In genomic region chr20:62040933-62041332, GRCh38 we compare ENCODE assay signal across 29 cellular contexts. TPM values are rescaled to one million over a fixed set of nuclear protein-coding genes. Genes with fewer than 3 reads are reported as not detected.
DNase-seq lines count a peak whose midpoint lies in the region; ATAC-seq, FAIRE-seq and TF ChIP-seq lines count a peak whose summit lies in the region.
"Had no signal": no experiment of that assay in that cellular context is flagged by ENCODE, and none has a peak within 500 bp of the region (broad histone marks: within the 10 kb centered on the region; RNA-seq: fewer than 3 reads in every experiment).

No MANE protein-coding gene starts in this region.

- TF ChIP-seq RAD21 in H1 (IDR thresholded peaks at IDR 0.05 in 1 of 2, conservative IDR thresholded peaks at IDR 0.05 in 1 of 2; ENCODE audit: low read depth in 2 of 2, low read length in 2 of 2): no peak

- no peak overlapping the region for H2BK20ac ChIP-seq in H1 (ENCODE audit: low read length)

- H3K27me3 ChIP-seq in H1 (replicated peaks in 1 of 4; ENCODE audit: control insufficient read depth in 3 of 4, extremely low read depth in 1 of 4, insufficient read depth in 3 of 4, low read length in 3 of 4) (no peaks in the 10 kb centered on the region), trophoblast cell (ENCODE audit: insufficient read depth, low read length) (no peaks in the 10 kb centered on the region)
- H3K27me3 ChIP-seq: BE2C had no signal

- H4K91ac ChIP-seq in H1 (replicated peaks; ENCODE audit: insufficient read length, low read length) (no peak overlapping the region), trophoblast cell (ENCODE audit: low read depth, low read length) (no peak overlapping the region)

- no peak overlapping the region for H2AFZ ChIP-seq in H1 (ENCODE audit: low read length)
- H2AFZ ChIP-seq in trophoblast cell (ENCODE audit: insufficient read depth, low read length, poor library complexity): no peak overlapping the region

- H3K9me3 ChIP-seq in HEK293 (ENCODE audit: control insufficient read depth, insufficient read depth, low read depth, low read length) (no peaks in the 10 kb centered on the region), H1 (ENCODE audit: insufficient read depth in 2 of 2, low read depth in 1 of 2, low read length in 1 of 2) (no peaks in the 10 kb centered on the region), trophoblast cell (ENCODE audit: insufficient read depth, low read depth, low read length) (peaks cover 1% of the 10 kb centered on the region)
- H3K9me3 ChIP-seq: BE2C had no signal

- peaks cover 17% of the 10 kb centered on the region for H3K36me3 Mint-ChIP-seq in activated T-cell treated with anti-CD3 and anti-CD28 coated beads, Interleukin-2, amount 50 U/mL, for 24 hours (ENCODE audit: low read depth)
- peaks cover 9% of the 10 kb centered on the region for H3K36me3 Mint-ChIP-seq in activated T-cell treated with anti-CD3 and anti-CD28 coated beads, Interleukin-2, amount 50 U/mL, for 4 hours (ENCODE audit: insufficient read depth)
- H3K36me3 Mint-ChIP-seq in activated naive CD4-positive, alpha-beta T cell treated with anti-CD3 and anti-CD28 coated beads, Interleukin-2, amount 10 ng/mL, durations not matched to agents 7 days and 5 days: peaks cover 11% of the 10 kb centered on the region
- H3K36me3 Mint-ChIP-seq: IgD-negative memory B cell had no signal

- H3K4me3 ChIP-seq in HEK293 (ENCODE audit: low read depth, low read length): no peak overlapping the region
- no peak overlapping the region for H3K4me3 ChIP-seq in H1 (ENCODE audit: extremely low read depth in 1 of 4, insufficient read depth in 2 of 4, low read depth in 3 of 4, low read length in 4 of 4)
- no peak overlapping the region for H3K4me3 ChIP-seq in trophoblast cell (ENCODE audit: low read depth, low read length)
- H3K4me3 ChIP-seq: SK-N-MC had no signal

- H3K4me3 Mint-ChIP-seq in activated T-cell treated with anti-CD3 and anti-CD28 coated beads, Interleukin-2, amount 50 U/mL, for 24 hours: no peak overlapping the region
- no peak overlapping the region for H3K4me3 Mint-ChIP-seq in activated T-cell treated with anti-CD3 and anti-CD28 coated beads, Interleukin-2, amount 50 U/mL, for 4 hours
- H3K4me3 Mint-ChIP-seq in activated naive CD4-positive, alpha-beta T cell treated with anti-CD3 and anti-CD28 coated beads, Interleukin-2, amount 10 ng/mL, durations not matched to agents 7 days and 5 days: no peak overlapping the region
- H3K4me3 Mint-ChIP-seq: CD14-positive monocyte; CD8-positive, alpha-beta memory T cell; HFFc6 had no signal

- H3K27ac ChIP-seq in HEK293 (ENCODE audit: extremely low read depth, low read depth, low read length): no peak overlapping the region
- H3K27ac ChIP-seq in H1 (ENCODE audit: low read depth, low read length): no peak overlapping the region
- no peak overlapping the region for H3K27ac ChIP-seq in trophoblast cell (ENCODE audit: low read depth, low read length)
- H3K27ac ChIP-seq: 22Rv1, SK-N-MC had no signal

- H3K36me3 ChIP-seq in HEK293 (ENCODE audit: control insufficient read depth in 2 of 2, insufficient read depth in 1 of 2, low read length in 2 of 2): no peaks in the 10 kb centered on the region
- no peaks in the 10 kb centered on the region for H3K36me3 ChIP-seq in H1 (ENCODE audit: control insufficient read depth in 2 of 4, insufficient read depth in 4 of 4, low read length in 3 of 4)
- peaks cover 2 to 6% of the 10 kb centered on the region in 2 experiments for H3K36me3 ChIP-seq in trophoblast cell (ENCODE audit: control insufficient read depth in 1 of 2, insufficient read depth in 2 of 2, low read length in 2 of 2)
- H3K36me3 ChIP-seq: BE2C had no signal

- H3K27me3 Mint-ChIP-seq in activated T-cell treated with anti-CD3 and anti-CD28 coated beads, Interleukin-2, amount 50 U/mL, for 24 hours: no peaks in the 10 kb centered on the region
- H3K27me3 Mint-ChIP-seq in activated T-cell treated with anti-CD3 and anti-CD28 coated beads, Interleukin-2, amount 50 U/mL, for 4 hours (ENCODE audit: low read depth): no peaks in the 10 kb centered on the region
- H3K27me3 Mint-ChIP-seq in activated naive CD4-positive, alpha-beta T cell treated with anti-CD3 and anti-CD28 coated beads, Interleukin-2, amount 10 ng/mL, durations not matched to agents 7 days and 5 days: no peaks in the 10 kb centered on the region
- H3K27me3 Mint-ChIP-seq: CD8-positive, alpha-beta memory T cell; IgD-negative memory B cell had no signal

- H3K79me2 ChIP-seq in H1 (ENCODE audit: control insufficient read depth in 1 of 2, insufficient read depth in 2 of 2, low read length in 2 of 2) (peaks cover 20 to 96% of the 10 kb centered on the region in 2 experiments), trophoblast cell (ENCODE audit: control insufficient read depth, insufficient read depth, low read length, poor library complexity) (peaks cover 26% of the 10 kb centered on the region)

- POLR2A ChIA-PET in HEK293 (lab: Yijun Ruan, JAX): no interaction called here
- POLR2A ChIA-PET in H1 (lab: Charles Lee; ENCODE audit: partially characterized antibody): interaction anchor here (1.2 kb wide), 1 partner anchor 101 kb away, joined by 3 read pairs; no protein-coding TSS in a partner anchor

- no peak for FAIRE-seq in H1 (lab: Jason Lieb, UNC)
- FAIRE-seq: GM12891, GM19239, H54 had no signal

- H3K18ac ChIP-seq in H1 (ENCODE audit: extremely low read depth, low read length) (no peak overlapping the region), trophoblast cell (ENCODE audit: low read length) (no peak overlapping the region)

- CTCF ChIA-PET in HEK293 (lab: Yijun Ruan, JAX): interaction anchor here (1.1 kb wide), 1 partner anchor 30 kb away, joined by 3 read pairs; no protein-coding TSS in a partner anchor
- CTCF ChIA-PET in H1 (lab: Charles Lee; ENCODE audit: partially characterized antibody): interaction anchor here (2.0 to 2.6 kb wide), 3 partner anchors 12 to 20 kb away, joined by 5 to 10 read pairs (median 7); no protein-coding TSS in a partner anchor
- CTCF ChIA-PET in activated naive CD4-positive, alpha-beta T cell treated with anti-CD3 and anti-CD28 coated beads, Interleukin-2, amount 10 ng/mL, durations not matched to agents 7 days and 5 days (lab: Charles Lee): no interaction called here

- H3K23ac ChIP-seq in H1 (ENCODE audit: insufficient read length) (no peak overlapping the region), trophoblast cell (ENCODE audit: low read length) (no peak overlapping the region)

- H2AK5ac ChIP-seq in H1 (ENCODE audit: low read depth, low read length) (no peak overlapping the region), trophoblast cell (ENCODE audit: low read length) (no peak overlapping the region)

- H3K9me3 Mint-ChIP-seq in activated T-cell treated with anti-CD3 and anti-CD28 coated beads, Interleukin-2, amount 50 U/mL, for 24 hours: peaks cover 2% of the 10 kb centered on the region
- no peaks in the 10 kb centered on the region for H3K9me3 Mint-ChIP-seq in activated T-cell treated with anti-CD3 and anti-CD28 coated beads, Interleukin-2, amount 50 U/mL, for 4 hours
- peaks cover 8% of the 10 kb centered on the region for H3K9me3 Mint-ChIP-seq in activated naive CD4-positive, alpha-beta T cell treated with anti-CD3 and anti-CD28 coated beads, Interleukin-2, amount 10 ng/mL, durations not matched to agents 7 days and 5 days
- H3K9me3 Mint-ChIP-seq: CD8-positive, alpha-beta memory T cell; IgD-negative memory B cell had no signal

- no peak overlapping the region for H2BK15ac ChIP-seq in H1 (ENCODE audit: low read length)

- H3K56ac ChIP-seq in H1 (replicated peaks; ENCODE audit: insufficient read length, low read depth, low read length): no peak overlapping the region

- H4K20me1 ChIP-seq in H1 (replicated peaks in 1 of 2; ENCODE audit: control insufficient read depth in 1 of 2, insufficient read depth in 2 of 2, low read length in 2 of 2): peaks cover 28 to 38% of the 10 kb centered on the region in 2 experiments

- H2BK5ac ChIP-seq in H1 (ENCODE audit: low read depth, low read length): 0 out of 2 replicates have a peak overlapping the region, but pooled peaks have one; percentile 35
- no peak overlapping the region for H2BK5ac ChIP-seq in trophoblast cell (ENCODE audit: low read depth, low read length, poor library complexity)

- H3K27ac Mint-ChIP-seq in activated T-cell treated with anti-CD3 and anti-CD28 coated beads, Interleukin-2, amount 50 U/mL, for 24 hours: peak overlapping the region; percentile 33
- no peak overlapping the region for H3K27ac Mint-ChIP-seq in activated naive CD4-positive, alpha-beta T cell treated with anti-CD3 and anti-CD28 coated beads, Interleukin-2, amount 10 ng/mL, durations not matched to agents 7 days and 5 days
- H3K27ac Mint-ChIP-seq: CD14-positive monocyte, HFFc6, IgD-negative memory B cell had no signal

- TF ChIP-seq EP300 in H1 (IDR thresholded peaks at IDR 0.05; ENCODE audit: borderline replicate concordance in 1 of 2, low read depth in 2 of 2, low read length in 2 of 2): no peak

- WGBS in H1 (ENCODE audit: extremely low coverage in 1 of 2, insufficient coverage in 1 of 2, insufficient read length in 1 of 2, insufficient replicate concordance in 2 of 2, low coverage in 1 of 2, low lambda C conversion rate in 2 of 2, missing lambda C conversion rate in 1 of 2), 2 experiments: 91% methylated on average over 13 of the region's 13 CpGs; no CpG with 5 or more reads in 1 of the 2 experiments
- no CpG with 5 or more reads among the region's 13 CpGs for WGBS in trophoblast cell (ENCODE audit: extremely low coverage, insufficient coverage, insufficient read length)

- peaks cover 56% of the 10 kb centered on the region for H3K4me1 Mint-ChIP-seq in activated T-cell treated with anti-CD3 and anti-CD28 coated beads, Interleukin-2, amount 50 U/mL, for 24 hours (ENCODE audit: low read depth)
- peaks cover 46% of the 10 kb centered on the region for H3K4me1 Mint-ChIP-seq in activated T-cell treated with anti-CD3 and anti-CD28 coated beads, Interleukin-2, amount 50 U/mL, for 4 hours (ENCODE audit: low read depth)
- peaks cover 3% of the 10 kb centered on the region for H3K4me1 Mint-ChIP-seq in activated naive CD4-positive, alpha-beta T cell treated with anti-CD3 and anti-CD28 coated beads, Interleukin-2, amount 10 ng/mL, durations not matched to agents 7 days and 5 days

- DNase-seq in activated T-cell treated with anti-CD3 and anti-CD28 coated beads, Interleukin-2, amount 50 U/mL, for 24 hours: no peak
- DNase-seq in activated T-cell treated with anti-CD3 and anti-CD28 coated beads, Interleukin-2, amount 50 U/mL, for 4 hours: no peak
- DNase-seq in H1 (ENCODE audit: low read depth in 1 of 2, low spot score in 2 of 2) (no peak), trophoblast cell (no peak)
- DNase-seq in effector CD4-positive, alpha-beta T cell: no peak
- no peak for DNase-seq in activated naive CD4-positive, alpha-beta T cell treated with anti-CD3 and anti-CD28 coated beads, Interleukin-2, amount 10 ng/mL, durations not matched to agents 7 days and 5 days
- DNase-seq: BE2C, DMS 273 treated with DMSO at 0.1 percent for 48 hours, DMS79, GF-D8, HFFc6, NCI-H1092, NCI-H1417 treated with DMSO at 0.1 percent for 48 hours, NCI-H1694 treated with DMSO at 0.1 percent for 48 hours, NCI-H2081, NCI-H2227 treated with DMSO at 0.1 percent for 48 hours, NCI-H526 treated with DMSO at 0.1 percent for 48 hours, RPMI8226, SIG-M5 had no signal

- H4K5ac ChIP-seq in H1 (ENCODE audit: insufficient read length, low read depth, low read length): no peak overlapping the region

- H3K23me2 ChIP-seq in H1 (ENCODE audit: low read depth, low read length): no peaks in the 10 kb centered on the region

- H3K14ac ChIP-seq in H1 (ENCODE audit: insufficient read length): no peak overlapping the region
- H3K14ac ChIP-seq in trophoblast cell (ENCODE audit: low read length): no peak overlapping the region

- ATAC-seq in activated T-cell treated with anti-CD3 and anti-CD28 coated beads, Interleukin-2, amount 50 U/mL, for 4 hours: no peak
- no peak for ATAC-seq in HG03025 (IDR thresholded peaks at IDR 0.05; ENCODE audit: low FRiP score, unreplicated experiment)

- H3K79me1 ChIP-seq in H1 (ENCODE audit: low read depth, low read length) (peaks cover 15% of the 10 kb centered on the region), trophoblast cell (ENCODE audit: low read length) (peaks cover 3% of the 10 kb centered on the region)

- TF ChIP-seq POLR2A in H1 (IDR thresholded peaks at IDR 0.05; ENCODE audit: control extremely low read depth in 1 of 2, low read depth in 2 of 2, low read length in 2 of 2): no peak

- H2BK120ac ChIP-seq in H1 (replicated peaks; ENCODE audit: low read depth, low read length): no peak overlapping the region
- H2BK120ac ChIP-seq in trophoblast cell (ENCODE audit: insufficient read depth, low read length, poor library complexity): no peak overlapping the region

- H3K4me1 ChIP-seq in HEK293 (ENCODE audit: control insufficient read depth, insufficient read depth, low read length) (peaks cover 7% of the 10 kb centered on the region), H1 (replicated peaks in 1 of 4; ENCODE audit: control insufficient read depth in 3 of 4, insufficient read depth in 4 of 4, low read length in 3 of 4) (peaks cover 2 to 17% (median 5%) of the 10 kb centered on the region in 4 experiments; a peak in 6 of 7 replicates), trophoblast cell (ENCODE audit: control insufficient read depth in 1 of 2, insufficient read depth in 2 of 2, low read length in 2 of 2) (peaks cover 5 to 8% of the 10 kb centered on the region in 2 experiments)
- H3K4me1 ChIP-seq: BE2C had no signal

- H2BK12ac ChIP-seq in H1 (ENCODE audit: low read depth, low read length) (no peak overlapping the region), trophoblast cell (ENCODE audit: low read length) (no peak overlapping the region)

- no peak overlapping the region for H4K12ac ChIP-seq in trophoblast cell (ENCODE audit: low read depth, low read length)

- H3K4me2 ChIP-seq in H1 (ENCODE audit: insufficient read depth in 1 of 2, low read depth in 2 of 2, low read length in 2 of 2): no peak overlapping the region
- no peak overlapping the region for H3K4me2 ChIP-seq in trophoblast cell (ENCODE audit: low read length)

- no peak overlapping the region for H3K9ac ChIP-seq in H1 (replicated peaks in 1 of 4; ENCODE audit: extremely low read depth in 1 of 4, low read depth in 3 of 4, low read length in 3 of 4)
- no peak overlapping the region for H3K9ac ChIP-seq in trophoblast cell (ENCODE audit: low read length)

- H4K8ac ChIP-seq in H1 (ENCODE audit: extremely low read depth, insufficient read depth, low read length) (no peak overlapping the region), trophoblast cell (ENCODE audit: low read depth, low read length) (no peak overlapping the region)

- TF ChIP-seq CTCF in HEK293 (tag by site-specific recombination; IDR thresholded peaks at IDR 0.05) (no peak), H1 (IDR thresholded peaks at IDR 0.05; ENCODE audit: control extremely low read depth in 1 of 3, insufficient read depth in 1 of 3, low read depth in 1 of 3, low read length in 3 of 3) (no peak)

- H3K4ac ChIP-seq in H1 (replicated peaks; ENCODE audit: insufficient read length, low read depth, low read length) (no peak overlapping the region), trophoblast cell (ENCODE audit: low read depth, low read length) (peak overlapping the region; percentile 90)

RNA-seq across cellular contexts. Expression of gene TAF4, which starts 24.7 kb away (rescaled TPM):
- total RNA-seq in activated T-cell treated with anti-CD3 and anti-CD28 coated beads, Interleukin-2, amount 50 U/mL, for 4 hours: 10 to 100 TPM; 26.4 to 31.1 (median 27.0) TPM
- 30.1 and 33.0 TPM in 2 replicates for total RNA-seq in H1 (2021; fragmentation: NEBNext Ultra II Directional; extraction: Animal tissue kit (Norgen Biotek cat#: 25700))
- polyA plus RNA-seq in H1 (2011; rRNA removed): 16.0 and 25.8 TPM in 2 replicates
- 12.2 TPM for polyA plus RNA-seq in H1 (2011; cell fraction: cytosol; rRNA removed)
- 17.4 TPM for polyA plus RNA-seq in H1 (2011; cell fraction: nucleus; rRNA removed)
- 17.8 to 35.7 TPM (median 25.0 TPM) in 4 replicates for polyA plus RNA-seq in H1 (2012, experiment 1 of 2)
- 9.2 TPM for polyA plus RNA-seq in H1 (2012, experiment 2 of 2)
- 24.0 TPM for polyA plus RNA-seq in H1 (2013, experiment 1 of 2)
- polyA plus RNA-seq in H1 (2013, experiment 2 of 2): 19.7 TPM
- polyA minus RNA-seq in H1 (2011; rRNA and poly(A)+ RNA removed): 4.3 and 4.6 TPM in 2 replicates
- polyA minus RNA-seq in H1 (2011; cell fraction: cytosol; rRNA and poly(A)+ RNA removed): 34.5 TPM
- polyA minus RNA-seq in H1 (2011; cell fraction: nucleus; rRNA and poly(A)+ RNA removed): 16.3 TPM
- polyA plus RNA-seq in trophoblast cell (2013): 49.8 TPM in 2 replicates
